ENCODE assay signal across 14 cellular contexts in genomic region chr10:50473756-50474155, GRCh38.
A peak's percentile ranks its signal among the peaks of the same experiment; 100 is the strongest.
DNase-seq lines count a peak whose midpoint lies in the region; ATAC-seq, FAIRE-seq and TF ChIP-seq lines count a peak whose summit lies in the region.
"Had no signal": no experiment of that assay in that cellular context is flagged by ENCODE, and none has a peak within 500 bp of the region (broad histone marks: within the 10 kb centered on the region; RNA-seq: fewer than 3 reads in every experiment).

No MANE protein-coding gene starts in this region.

- no peak for FAIRE-seq in K562 (lab: Jason Lieb, UNC)
- FAIRE-seq: A204.1, H1 had no signal

- no peak overlapping the region for H2AFZ ChIP-seq in IMR-90 (replicated peaks; ENCODE audit: low read length, poor library complexity)
- no peak overlapping the region for H2AFZ ChIP-seq in K562 (ENCODE audit: low read depth, low read length)

- peaks cover 9% of the 10 kb centered on the region; the same call in 1 of the 3 replicates for H3K79me2 ChIP-seq in K562 (ENCODE audit: control insufficient read depth, insufficient read depth, low read length)

- TF ChIP-seq RAD21 in IMR-90 (IDR thresholded peaks at IDR 0.05; ENCODE audit: low read length), result no peak
- TF ChIP-seq RAD21 in K562 (CRISPR knock-in tag; conservative IDR thresholded peaks at IDR 0.05 in 1 of 2, IDR thresholded peaks at IDR 0.05 in 1 of 2), result no peak

- H3K9me1 ChIP-seq in IMR-90 (ENCODE audit: insufficient read depth, low read length), result no peaks in the 10 kb centered on the region
- no peaks in the 10 kb centered on the region for H3K9me1 ChIP-seq in K562 (ENCODE audit: control insufficient read depth, insufficient read depth, low read length)

- H4K20me1 ChIP-seq in IMR-90 (ENCODE audit: insufficient read depth, low read length), result no peaks in the 10 kb centered on the region
- H4K20me1 ChIP-seq in K562 (replicated peaks; ENCODE audit: control insufficient read depth, insufficient read depth, low read length), result no peaks in the 10 kb centered on the region

- H3K36me3 ChIP-seq in IMR-90 (ENCODE audit: control insufficient read depth, insufficient read depth, low read length) (no peaks in the 10 kb centered on the region), K562 (ENCODE audit: control insufficient read depth, insufficient read depth, low read length) (peaks cover 2% of the 10 kb centered on the region; the same call in 1 of the 3 replicates)
- H3K36me3 ChIP-seq: BE2C had no signal

- POLR2A ChIA-PET in IMR-90 (lab: Charles Lee; ENCODE audit: unreplicated experiment) (no interaction called here), K562 (lab: Yijun Ruan, JAX) (interaction anchor here (0.9 kb wide), 1 partner anchor 24 kb away, joined by 3 read pairs; no protein-coding TSS in a partner anchor)

- H3K4ac ChIP-seq in IMR-90 (ENCODE audit: low read depth, low read length), result no peak overlapping the region

- H2AK9ac ChIP-seq in IMR-90 (replicated peaks; ENCODE audit: low read depth, low read length, poor library complexity), result no peak overlapping the region

- peaks cover 4 to 12% of the 10 kb centered on the region in 2 experiments; a peak in 3 of 4 replicates for H3K79me1 ChIP-seq in IMR-90 (ENCODE audit: low read depth in 1 of 2, low read length in 2 of 2)

- no peak overlapping the region for H2AK5ac ChIP-seq in IMR-90 (ENCODE audit: low read depth, low read length)

- H2BK120ac ChIP-seq in IMR-90 (ENCODE audit: low read depth, low read length), result no peak overlapping the region

- CTCF ChIA-PET in IMR-90 (lab: Yijun Ruan, JAX), result no interaction called here
- CTCF ChIA-PET in K562 (lab: Yijun Ruan, JAX; ENCODE audit: low intra/inter-chr PET ratio), result no interaction called here

- no peak overlapping the region for H3K9ac ChIP-seq in IMR-90 (ENCODE audit: low read depth, low read length)
- H3K9ac ChIP-seq in K562 (ENCODE audit: insufficient read depth in 1 of 2, low read depth in 2 of 2, low read length in 2 of 2), result no peak overlapping the region

- TF ChIP-seq EP300 in K562 (IDR thresholded peaks at IDR 0.05; ENCODE audit: low read length), result no peak

- no peaks in the 10 kb centered on the region for H3K27me3 ChIP-seq in IMR-90 (ENCODE audit: control insufficient read depth, insufficient read depth, low read length)
- no peaks in the 10 kb centered on the region for H3K27me3 ChIP-seq in K562 (ENCODE audit: control insufficient read depth in 2 of 2, insufficient read depth in 2 of 2, low read length in 2 of 2)
- H3K27me3 ChIP-seq: BE2C had no signal

- H3K9me3 ChIP-seq in IMR-90 (ENCODE audit: control insufficient read depth, insufficient read depth, low read length), result no peaks in the 10 kb centered on the region; the same call in 1 of the 2 replicates
- peaks cover 5% of the 10 kb centered on the region for H3K9me3 ChIP-seq in K562 (replicated peaks; ENCODE audit: control insufficient read depth, insufficient read depth, low read depth, low read length)
- H3K9me3 ChIP-seq: BE2C had no signal

- H2BK20ac ChIP-seq in IMR-90 (ENCODE audit: low read depth, low read length), result no peak overlapping the region

- 0 out of 2 replicates have a peak overlapping the region, but pooled peaks have one; percentile 53 for H3K14ac ChIP-seq in IMR-90 (replicated peaks; ENCODE audit: low read depth, low read length)

- DNase-seq in DMS53 treated with DMSO at 0.1 percent for 48 hours (lab: John Stamatoyannopoulos, UW; ENCODE audit: unreplicated experiment) (peak; percentile 2), IMR-90 (no peak), K562 (ENCODE audit: extremely low read depth in 1 of 4, low spot score in 3 of 4) (peak in 1 of 4 experiments; percentile 16), DMS 273 (lab: John Stamatoyannopoulos, UW; ENCODE audit: unreplicated experiment) (no peak), ecto neural progenitor cell (ENCODE audit: low spot score) (no peak), UCSD-AML1 (lab: John Stamatoyannopoulos, UW; ENCODE audit: unreplicated experiment) (no peak)
- DNase-seq: ACHN; BE2C; C1 segment of cervical spinal cord; CD4-positive, alpha-beta T cell; H9 had no signal

- H3K4me2 ChIP-seq in IMR-90 (ENCODE audit: low read depth, low read length) (no peak overlapping the region), K562 (ENCODE audit: insufficient read depth, low read length) (no peak overlapping the region)

- TF ChIP-seq POLR2A in IMR-90 (IDR thresholded peaks at IDR 0.05; ENCODE audit: low read depth, low read length), result no peak
- TF ChIP-seq POLR2A in K562 (conservative IDR thresholded peaks at IDR 0.05), result no peak

- no peak overlapping the region for H3K23ac ChIP-seq in IMR-90 (ENCODE audit: low read depth, low read length)

- H3K56ac ChIP-seq in IMR-90 (ENCODE audit: extremely low read depth, insufficient read depth, low read length), result no peak overlapping the region

- no peak for TF ChIP-seq CTCF in IMR-90 (conservative IDR thresholded peaks at IDR 0.05; ENCODE audit: low read depth, low read length)
- TF ChIP-seq CTCF in K562 (IDR thresholded peaks at IDR 0.05 in 2 of 3, conservative IDR thresholded peaks at IDR 0.05 in 1 of 3; ENCODE audit: insufficient read depth in 2 of 3, low read depth in 1 of 3, low read length in 3 of 3), result no peak

- no peak overlapping the region for H4K91ac ChIP-seq in IMR-90 (ENCODE audit: insufficient read depth, low read depth, low read length)

- in situ Hi-C loops in IMR-90 (cut with MboI; ENCODE audit: low sequenced_read_pairs) (no loop called here), K562 (cut with MboI) (no loop called here)

- intact Hi-C loops in IMR-90 (cut with micrococcal nuclease), result no loop called here
- intact Hi-C loops in K562 (cut with micrococcal nuclease), result no loop called here

- peaks cover 9% of the 10 kb centered on the region for H3K4me1 ChIP-seq in IMR-90 (ENCODE audit: control insufficient read depth, insufficient read depth, low read length)
- no peaks in the 10 kb centered on the region; a peak in 3 of 5 replicates for H3K4me1 ChIP-seq in K562 (replicated peaks in 1 of 2; ENCODE audit: control insufficient read depth in 2 of 2, insufficient read depth in 2 of 2, low read length in 2 of 2)
- H3K4me1 ChIP-seq: BE2C had no signal

- H3K4me3 ChIP-seq in IMR-90 (ENCODE audit: insufficient read depth, low read depth, low read length) (no peak overlapping the region), K562 (no peak overlapping the region)

- BruUV-seq in IMR-90 (replicated peaks; lab: Mats Ljungman, UMichigan) (no TSS peak), K562 (replicated peaks; lab: Mats Ljungman, UMichigan) (no TSS peak)

- dilution Hi-C loops in IMR-90 (cut with HindIII; ENCODE audit: low sequenced_read_pairs, unreplicated experiment), result no loop called here

- H3K27ac ChIP-seq in IMR-90 (ENCODE audit: insufficient read depth, low read length), result no peak overlapping the region
- no peak overlapping the region for H3K27ac ChIP-seq in K562 (ENCODE audit: extremely low read depth, low read depth, low read length)

- ATAC-seq in IMR-90 (ENCODE audit: low read depth) (no peak), K562 (no peak; the same call in 2 of the 3 replicates), HG03520 (IDR thresholded peaks at IDR 0.05; ENCODE audit: unreplicated experiment) (no peak)

- no peak overlapping the region for H4K8ac ChIP-seq in IMR-90 (ENCODE audit: low read depth in 2 of 2, low read length in 2 of 2)

- H3K18ac ChIP-seq in IMR-90 (ENCODE audit: low read depth, low read length), result no peak overlapping the region

- no peak overlapping the region for H4K5ac ChIP-seq in IMR-90 (ENCODE audit: low read depth, low read length)

- 100% methylated on average over 1 of the region's 2 CpGs; no CpG with 5 or more reads in 1 of the 2 experiments for WGBS in IMR-90 (ENCODE audit: extremely low coverage in 2 of 2, insufficient read length in 1 of 2), 2 experiments
- WGBS in K562 (ENCODE audit: insufficient coverage, low coverage, missing lambda C conversion rate), result 86% methylated on average over 2 of the region's 2 CpGs

- no peak overlapping the region for H2BK15ac ChIP-seq in IMR-90 (ENCODE audit: low read depth, low read length)

- no peak overlapping the region for H2BK5ac ChIP-seq in IMR-90 (ENCODE audit: low read depth, low read length, poor library complexity, severe bottlenecking)

TF ChIP-seq in IMR-90, 13 proteins besides CTCF, POLR2A, EP300 and RAD21 (continues in another document):
- TF ChIP-seq SMC3 (IDR thresholded peaks at IDR 0.05; ENCODE audit: low read depth, low read length) (no peak), FOS (IDR thresholded peaks at IDR 0.05; ENCODE audit: low read depth, low read length) (no peak), MAFK (IDR thresholded peaks at IDR 0.05; ENCODE audit: low read depth, low read length) (no peak), CEBPB (IDR thresholded peaks at IDR 0.05; ENCODE audit: low read depth, low read length) (no peak), CHD1 (IDR thresholded peaks at IDR 0.05; ENCODE audit: low read depth, low read length) (no peak), MXI1 (IDR thresholded peaks at IDR 0.05; ENCODE audit: borderline replicate concordance, low read depth, low read length) (no peak), USF2 (IDR thresholded peaks at IDR 0.05; ENCODE audit: low read depth, low read length) (no peak)

TF ChIP-seq in K562, 482 proteins besides CTCF, POLR2A, EP300 and RAD21:
- no peak for TF ChIP-seq CGGBP1 (CRISPR knock-in tag; IDR thresholded peaks at IDR 0.05)
- TF ChIP-seq NR2C1 (IDR thresholded peaks at IDR 0.05), result no peak
- peak; percentile 41; the same call in 1 of the 2 replicates for TF ChIP-seq NR2C1 (tag; IDR thresholded peaks at IDR 0.05)
